Comparison of ENCODE assay signal across 8 cellular contexts in the genomic region with DNA sequence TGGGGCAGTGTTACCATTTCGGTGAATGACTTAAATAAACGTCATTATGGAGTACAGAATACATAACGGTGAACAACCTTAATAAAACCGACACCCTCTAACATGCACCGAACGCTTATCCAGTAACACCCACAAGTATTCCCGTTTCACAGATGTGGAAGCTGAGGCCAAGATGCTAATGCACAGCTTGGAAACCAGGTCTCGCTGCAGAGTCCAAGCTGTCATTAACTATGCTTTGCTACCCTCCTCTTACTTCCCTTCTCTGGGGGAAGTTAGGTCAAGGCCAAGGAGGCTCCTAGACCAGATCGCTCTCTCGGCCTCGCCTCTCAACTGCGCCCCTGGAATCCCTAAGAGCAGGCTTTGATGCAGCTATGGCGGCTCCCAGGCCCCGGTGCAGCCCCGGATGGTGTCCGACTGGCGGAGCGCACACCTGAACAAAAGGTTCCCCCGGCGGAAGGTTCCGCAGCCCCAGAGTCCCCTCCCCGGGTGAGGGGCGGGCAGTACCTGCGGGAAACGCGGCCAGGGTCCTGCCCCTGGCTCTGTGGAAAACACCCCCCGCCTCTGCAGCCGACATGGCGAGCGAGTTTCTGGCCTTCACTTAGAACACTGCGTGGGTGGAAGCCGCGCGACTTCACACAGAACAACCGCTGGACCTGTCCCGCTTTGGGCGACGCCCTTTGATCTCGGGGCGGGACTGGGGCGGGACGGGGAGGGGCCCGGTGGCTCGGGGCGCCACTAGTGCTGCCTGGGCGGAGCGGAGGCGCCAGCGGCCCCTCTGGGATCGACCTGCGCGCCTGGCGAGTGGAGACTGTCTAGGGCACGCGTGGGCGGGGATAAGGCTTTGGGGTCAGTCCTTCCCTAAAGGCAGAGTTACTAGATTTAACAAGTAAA. TPM values are rescaled to one million over a fixed set of nuclear protein-coding genes. Genes with fewer than 3 reads are reported as not detected.
DNase-seq lines count a peak whose midpoint lies in the region; ATAC-seq, FAIRE-seq and TF ChIP-seq lines count a peak whose summit lies in the region.

A gene with protein sequence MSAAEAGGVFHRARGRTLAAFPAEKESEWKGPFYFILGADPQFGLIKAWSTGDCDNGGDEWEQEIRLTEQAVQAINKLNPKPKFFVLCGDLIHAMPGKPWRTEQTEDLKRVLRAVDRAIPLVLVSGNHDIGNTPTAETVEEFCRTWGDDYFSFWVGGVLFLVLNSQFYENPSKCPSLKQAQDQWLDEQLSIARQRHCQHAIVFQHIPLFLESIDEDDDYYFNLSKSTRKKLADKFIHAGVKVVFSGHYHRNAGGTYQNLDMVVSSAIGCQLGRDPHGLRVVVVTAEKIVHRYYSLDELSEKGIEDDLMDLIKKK (minus strand): TSS at position 685 of the 891 bp plus-strand sequence. CDS start 111 bp downstream, at position 574.

- peak; percentile 88 for ATAC-seq in HG02798 (IDR thresholded peaks at IDR 0.05; ENCODE audit: poor library complexity, unreplicated experiment)

- H3K36me3 ChIP-seq in right atrium auricular region (no peaks in the 10 kb centered on the region), urinary bladder (ENCODE audit: insufficient read depth) (no peaks in the 10 kb centered on the region)

- no peak for TF ChIP-seq CTCF in right atrium auricular region (IDR thresholded peaks at IDR 0.05)

- peak; percentile 96 for TF ChIP-seq POLR2A in GM12892 (IDR thresholded peaks at IDR 0.05; ENCODE audit: low read depth, low read length)

- H3K9me3 ChIP-seq in right atrium auricular region = no peaks in the 10 kb centered on the region

- peak within 1 kb of the TSS; percentile 51 to 62 for H3K4me3 ChIP-seq in right atrium auricular region
- H3K4me3 ChIP-seq in urinary bladder (ENCODE audit: low read depth, low read length) = peak within 1 kb of the TSS; percentile 65

- H3K27ac ChIP-seq in right atrium auricular region (peak within 1 kb of the TSS; percentile 77 to 84), urinary bladder (ENCODE audit: low read depth) (peak within 1 kb of the TSS; percentile 78)

- peak; percentile 81 for DNase-seq in GM12892 (ENCODE audit: insufficient read length)
- peak; percentile 71 for DNase-seq in NCI-H1694 (lab: John Stamatoyannopoulos, UW)
- peak; percentile 56 to 98 (median 88) for DNase-seq in anterior cingulate cortex (lab: John Stamatoyannopoulos, UW)
- DNase-seq in right atrium auricular region (ENCODE audit: low spot score) = peak; percentile 88
- peak; percentile 80 for DNase-seq in pulmonary artery endothelial cell (ENCODE audit: low read depth, low spot score)

- no peaks in the 10 kb centered on the region for H3K27me3 ChIP-seq in right atrium auricular region

- peak; percentile 5 for FAIRE-seq in GM12892 (lab: Jason Lieb, UNC)

- WGBS in urinary bladder = 4% methylated on average over 56 of the region's 56 CpGs

- H3K4me1 ChIP-seq in right atrium auricular region (peaks cover 0 to 32% of the 10 kb centered on the region in 2 donors), urinary bladder (ENCODE audit: insufficient read depth) (peaks cover 2% of the 10 kb centered on the region)

- intact Hi-C loops in T-helper 2 cell treated with Interferon-gamma antibody and Interleukin-4, amounts not matched to agents 100 ng/mL and 5 ng/mL, for 36 hours (cut with micrococcal nuclease) = loop anchor here (2.0 to 5.0 kb wide), 5 partner anchors 53 to 886 kb away; a partner anchor contains a TSS

RNA-seq across cellular contexts. Expression of the gene that starts here (rescaled TPM):
- 4.7 TPM for polyA plus RNA-seq in GM12892 (2012; ENCODE audit: missing spikeins)
- total RNA-seq in T-helper 2 cell treated with Interferon-gamma antibody and Interleukin-4, amounts not matched to agents 100 ng/mL and 5 ng/mL, for 36 hours = 19.3 and 22.1 TPM in 2 replicates
- total RNA-seq in right atrium auricular region (1 to 10 TPM; 5.9 to 6.4 TPM), pulmonary artery endothelial cell (31.4 and 36.6 TPM in 2 replicates), urinary bladder (15.5 TPM)
- polyA plus RNA-seq in urinary bladder = 13.9 TPM

Comparison
In these comparisons a context has a peak if more than half of its experiments do, and no peak if none do; other contexts are left out.
1. Peak in every context shown above with its lines: DNase-seq, ATAC-seq, H3K4me3 ChIP-seq and H3K27ac ChIP-seq.